ENCODE assay signal across 27 cellular contexts in genomic region chr4:25215506-25215905, GRCh38.
"Had no signal": no experiment of that assay in that cellular context is flagged by ENCODE, and none has a peak within 500 bp of the region (broad histone marks: within the 10 kb centered on the region; RNA-seq: fewer than 3 reads in every experiment).

No MANE protein-coding gene starts in this region.

- H3K4me1 ChIP-seq: ascending aorta, foreskin keratinocyte, heart left ventricle, parathyroid adenoma, psoas muscle, stomach, thyroid gland, upper lobe of right lung had no signal

- H3K9me3 ChIP-seq: thyroid gland, upper lobe of right lung had no signal

- H3K4me1 Mint-ChIP-seq: activated naive CD4-positive, alpha-beta T cell treated with anti-CD3 and anti-CD28 coated beads, Interleukin-2, amount 10 ng/mL, durations not matched to agents 7 days and 5 days; naive thymus-derived CD4-positive, alpha-beta T cell; stimulated activated naive B cell treated with anti-CD40 and anti-IgM and Interleukin-4, amounts not matched to agents 10 μg/mL and 1 μg/mL and 100 μg/mL, for 72 hours had no signal

- H2AFZ ChIP-seq: parathyroid adenoma had no signal

- H3K27ac Mint-ChIP-seq: activated naive CD4-positive, alpha-beta T cell treated with anti-CD3 and anti-CD28 coated beads, Interleukin-2, amount 10 ng/mL, durations not matched to agents 7 days and 5 days; activated naive CD8-positive, alpha-beta T cell treated with anti-CD3 and anti-CD28 coated beads, Interleukin-2, amount 10 ng/mL, durations not matched to agents 7 days and 5 days; activated T-helper 1 cell treated with anti-CD3 and anti-CD28 coated beads, Interleukin-12 subunit alpha, Interleukin-12 subunit beta, Interleukin-2, Interleukin-4 antibody, amounts not matched to agents 30 ng/mL and 10 ng/mL and 1 ng/mL, durations not matched to agents 14 hours and 24 hours and 36 hours; effector memory CD8-positive, alpha-beta T cell; naive thymus-derived CD4-positive, alpha-beta T cell; stimulated activated naive B cell treated with anti-CD40 and anti-IgM and Interleukin-4, amounts not matched to agents 10 μg/mL and 1 μg/mL and 100 μg/mL, for 72 hours had no signal

- ATAC-seq: effector memory CD8-positive, alpha-beta T cell; esophagus mucosa; foreskin keratinocyte; heart left ventricle; naive thymus-derived CD4-positive, alpha-beta T cell; psoas muscle; stimulated activated naive B cell treated with anti-CD40 and anti-IgM and Interleukin-4, amounts not matched to agents 10 μg/mL and 1 μg/mL and 100 μg/mL, for 72 hours; upper lobe of right lung had no signal

- DNase-seq: activated CD4-positive, alpha-beta T cell treated with anti-CD3 and anti-CD28 coated beads for 48 hours; activated CD4-positive, alpha-beta T cell treated with anti-CD3 and anti-CD28 coated beads, Interleukin-2, amount 50 U/mL, for 48 hours; activated CD8-positive, alpha-beta memory T cell treated with anti-CD3 and anti-CD28 coated beads for 24 hours; activated effector memory CD4-positive, alpha-beta T cell treated with anti-CD3 and anti-CD28 coated beads, Interleukin-2, amount 50 U/mL, for 16 hours; activated naive CD4-positive, alpha-beta T cell treated with anti-CD3 and anti-CD28 coated beads, Interleukin-2, amount 10 ng/mL, durations not matched to agents 7 days and 5 days; activated naive CD8-positive, alpha-beta T cell treated with anti-CD3 and anti-CD28 coated beads, Interleukin-2, amount 10 ng/mL, durations not matched to agents 7 days and 5 days; brain microvascular endothelial cell; cortex of kidney; effector memory CD8-positive, alpha-beta T cell; foreskin keratinocyte; heart left ventricle; left ventricle myocardium inferior; mammary epithelial cell; midbrain; naive thymus-derived CD4-positive, alpha-beta T cell; occipital lobe; psoas muscle; stimulated activated CD4-positive, alpha-beta T cell treated with anti-CD3 and anti-CD28 coated beads, Interleukin-2, amount 100 ng/mL, for 24 hours; stimulated activated naive B cell treated with anti-CD40 and anti-IgM and Interleukin-4, amounts not matched to agents 10 μg/mL and 1 μg/mL and 100 μg/mL, for 72 hours; stomach; thyroid gland; upper lobe of right lung had no signal

- H3K79me2 ChIP-seq: parathyroid adenoma had no signal

- H3K36me3 ChIP-seq: ascending aorta, brain microvascular endothelial cell, heart left ventricle, left ventricle myocardium inferior, stomach, thyroid gland, upper lobe of right lung had no signal

- H3K4me2 ChIP-seq: smooth muscle cell had no signal

- H3K9ac ChIP-seq: parathyroid adenoma had no signal

- H3K27ac ChIP-seq: ascending aorta, brain microvascular endothelial cell, foreskin keratinocyte, heart left ventricle, left ventricle myocardium inferior, parathyroid adenoma, psoas muscle, stomach, thyroid gland, upper lobe of right lung had no signal

- H3K27me3 Mint-ChIP-seq: activated naive CD4-positive, alpha-beta T cell treated with anti-CD3 and anti-CD28 coated beads, Interleukin-2, amount 10 ng/mL, durations not matched to agents 7 days and 5 days; activated naive CD8-positive, alpha-beta T cell treated with anti-CD3 and anti-CD28 coated beads, Interleukin-2, amount 10 ng/mL, durations not matched to agents 7 days and 5 days; effector memory CD8-positive, alpha-beta T cell; naive thymus-derived CD4-positive, alpha-beta T cell; stimulated activated naive B cell treated with anti-CD40 and anti-IgM and Interleukin-4, amounts not matched to agents 10 μg/mL and 1 μg/mL and 100 μg/mL, for 72 hours had no signal

- H3K4me3 Mint-ChIP-seq: activated naive CD4-positive, alpha-beta T cell treated with anti-CD3 and anti-CD28 coated beads, Interleukin-2, amount 10 ng/mL, durations not matched to agents 7 days and 5 days; activated naive CD8-positive, alpha-beta T cell treated with anti-CD3 and anti-CD28 coated beads, Interleukin-2, amount 10 ng/mL, durations not matched to agents 7 days and 5 days; activated T-helper 1 cell treated with anti-CD3 and anti-CD28 coated beads, Interleukin-12 subunit alpha, Interleukin-12 subunit beta, Interleukin-2, Interleukin-4 antibody, amounts not matched to agents 30 ng/mL and 10 ng/mL and 1 ng/mL, durations not matched to agents 14 hours and 24 hours and 36 hours; effector memory CD8-positive, alpha-beta T cell; naive thymus-derived CD4-positive, alpha-beta T cell; stimulated activated naive B cell treated with anti-CD40 and anti-IgM and Interleukin-4, amounts not matched to agents 10 μg/mL and 1 μg/mL and 100 μg/mL, for 72 hours had no signal

- H3K27me3 ChIP-seq: ascending aorta, brain microvascular endothelial cell, heart left ventricle, stomach, thyroid gland, upper lobe of right lung had no signal

- H3K4me3 ChIP-seq: ascending aorta, heart left ventricle, left ventricle myocardium inferior, psoas muscle, smooth muscle cell, stomach, thyroid gland, upper lobe of right lung had no signal
